Comparison of ENCODE assay signal across 27 cellular contexts in genomic region chr10:106226123-106226522, GRCh38.
"Had no signal": no experiment of that assay in that cellular context is flagged by ENCODE, and none has a peak within 500 bp of the region (broad histone marks: within the 10 kb centered on the region; RNA-seq: fewer than 3 reads in every experiment).

No MANE protein-coding gene starts in this region.

- H3K9me3 ChIP-seq: ascending aorta, breast epithelium, colonic mucosa, esophagus squamous epithelium, gastroesophageal sphincter had no signal

- H3K27me3 ChIP-seq: ascending aorta, breast epithelium, cardiac muscle cell, colonic mucosa, esophagus squamous epithelium, gastroesophageal sphincter had no signal

- H3K27ac ChIP-seq: ascending aorta, breast epithelium, cardiac muscle cell, colonic mucosa, epithelial cell of prostate, esophagus squamous epithelium, gastroesophageal sphincter had no signal

- DNase-seq: activated CD4-positive, alpha-beta memory T cell treated with anti-CD3 and anti-CD28 coated beads for 36 hours; activated CD4-positive, alpha-beta T cell treated with anti-CD3 and anti-CD28 coated beads for 36 hours; activated CD4-positive, alpha-beta T cell treated with anti-CD3 and anti-CD28 coated beads, Interleukin-2, amount 10 ng/mL, durations not matched to agents 24 days and 14 days; activated CD4-positive, CD25-positive, alpha-beta regulatory T cell; activated CD4-positive, CD25-positive, alpha-beta regulatory T cell treated with anti-CD3 and anti-CD28 coated beads, Interleukin-2, amount 50 U/mL, for 72 hours; activated CD8-positive, alpha-beta memory T cell treated with anti-CD3 and anti-CD28 coated beads, Interleukin-2, amount 50 U/mL, for 48 hours; activated CD8-positive, alpha-beta T cell treated with anti-CD3 and anti-CD28 coated beads, Interleukin-2, amount 10 ng/mL, durations not matched to agents 7 days and 5 days; activated gamma-delta T cell; activated naive CD4-positive, alpha-beta T cell; activated naive CD4-positive, alpha-beta T cell treated with anti-CD3 and anti-CD28 coated beads, Interleukin-2, amount 10 ng/mL, durations not matched to agents 7 days and 5 days; activated naive CD8-positive, alpha-beta T cell treated with anti-CD3 and anti-CD28 coated beads, Interleukin-2, amount 10 ng/mL, durations not matched to agents 7 days and 5 days; activated T-cell treated with anti-CD3 and anti-CD28 coated beads for 4 hours; activated T-cell treated with anti-CD3 and anti-CD28 coated beads, Interleukin-2, amount 50 U/mL, for 24 hours; activated T-cell treated with anti-CD3 and anti-CD28 coated beads, Interleukin-2, amount 50 U/mL, for 72 hours; central memory CD4-positive, alpha-beta T cell; cerebellar nuclear complex; colonic mucosa; effector CD8-positive, alpha-beta T cell; esophagus squamous epithelium; foreskin melanocyte; head of caudate nucleus; T-helper 17 cell had no signal

- H3K36me3 ChIP-seq: ascending aorta, breast epithelium, cardiac muscle cell, colonic mucosa, esophagus squamous epithelium, gastroesophageal sphincter had no signal

- H3K4me1 ChIP-seq: ascending aorta, breast epithelium, colonic mucosa, esophagus squamous epithelium, gastroesophageal sphincter had no signal

- H3K4me3 ChIP-seq: ascending aorta, breast epithelium, cardiac muscle cell, colonic mucosa, esophagus squamous epithelium, gastroesophageal sphincter had no signal
